In the genomic region with DNA sequence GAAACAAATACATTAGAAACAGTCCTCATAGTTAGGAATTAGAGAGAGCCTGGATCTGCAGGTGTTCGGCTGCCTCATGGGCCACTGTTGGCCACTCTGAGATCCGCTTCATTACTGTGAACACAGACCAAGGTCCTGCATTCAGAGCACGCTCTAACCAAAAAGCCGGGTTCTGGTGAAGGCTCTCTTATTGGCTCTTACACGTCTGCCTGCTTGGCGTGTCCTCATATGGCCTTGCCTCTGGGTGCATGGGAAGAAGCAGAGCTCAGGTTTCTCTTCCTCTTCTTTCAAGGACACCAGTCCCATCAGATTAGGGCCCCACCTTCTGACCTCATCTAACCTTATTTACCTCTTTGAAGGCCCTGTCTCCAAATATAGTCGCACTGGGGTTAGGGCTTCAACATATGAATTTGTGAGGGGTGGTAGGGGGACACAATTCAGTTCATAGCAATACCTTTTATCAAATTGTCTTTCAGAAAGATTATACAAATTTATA, we compare ENCODE assay signal across 8 cellular contexts. TPM values are rescaled to one million over a fixed set of nuclear protein-coding genes. Genes with fewer than 3 reads are reported as not detected.
A peak's percentile ranks its signal among the peaks of the same experiment; 100 is the strongest.
DNase-seq lines count a peak whose midpoint lies in the region; ATAC-seq and TF ChIP-seq lines count a peak whose summit lies in the region.

No MANE protein-coding gene starts in this region.

- H3K9me3 ChIP-seq in right cardiac atrium (ENCODE audit: control insufficient read depth, low read length) (no peaks in the 10 kb centered on the region), smooth muscle cell (replicated peaks; ENCODE audit: low read depth) (no peaks in the 10 kb centered on the region), hepatocyte (ENCODE audit: low read depth) (no peaks in the 10 kb centered on the region)

- H4K20me1 ChIP-seq in smooth muscle cell (ENCODE audit: low read depth) (no peaks in the 10 kb centered on the region), hepatocyte (ENCODE audit: insufficient read depth, poor library complexity, severe bottlenecking) (no peaks in the 10 kb centered on the region)

- WGBS in right cardiac atrium: 55% methylated on average over 7 of the region's 7 CpGs
- 42% methylated on average over 7 of the region's 7 CpGs for WGBS in smooth muscle cell (ENCODE audit: low lambda C conversion rate)
- WGBS in hepatocyte (ENCODE audit: low lambda C conversion rate, missing lambda C conversion rate): 57% methylated on average over 7 of the region's 7 CpGs

- no peaks in the 10 kb centered on the region for H3K36me3 ChIP-seq in smooth muscle cell (ENCODE audit: low read depth)
- no peaks in the 10 kb centered on the region for H3K36me3 ChIP-seq in hepatocyte (replicated peaks; ENCODE audit: insufficient read depth, low read depth)

- no peaks in the 10 kb centered on the region for H3K9me2 ChIP-seq in hepatocyte (replicated peaks; ENCODE audit: insufficient read depth)

- ATAC-seq in HG02981 (IDR thresholded peaks at IDR 0.05; ENCODE audit: unreplicated experiment) (peak; percentile 95), right cardiac atrium (peak; percentile 26 to 74)

- no peak overlapping the region for H3K4me2 ChIP-seq in smooth muscle cell
- H3K4me2 ChIP-seq in hepatocyte: no peak overlapping the region

- H3K27me3 ChIP-seq in right cardiac atrium (ENCODE audit: control insufficient read depth, insufficient read depth) (no peaks in the 10 kb centered on the region), smooth muscle cell (ENCODE audit: low read depth) (no peaks in the 10 kb centered on the region), hepatocyte (no peaks in the 10 kb centered on the region)

- H3K4me3 ChIP-seq in right cardiac atrium (ENCODE audit: low read length): no peak overlapping the region
- H3K4me3 ChIP-seq in smooth muscle cell: no peak overlapping the region
- H3K4me3 ChIP-seq in hepatocyte: no peak overlapping the region

- intact Hi-C loops in right cardiac atrium (cut with DNase I): no loop called here

- TF ChIP-seq CTCF in smooth muscle cell (IDR thresholded peaks at IDR 0.05; ENCODE audit: borderline replicate concordance, insufficient read depth, poor library complexity, severe bottlenecking) (no peak), hepatocyte (IDR thresholded peaks at IDR 0.05; ENCODE audit: poor library complexity) (no peak)

- DNase-seq in SHP77 (lab: John Stamatoyannopoulos, UW): peak; percentile 25 to 41
- DNase-seq in SHP77 treated with DMSO at 0.1 percent for 48 hours (lab: John Stamatoyannopoulos, UW): no peak
- peak; percentile 28 for DNase-seq in NCI-H2227 treated with DMSO at 0.1 percent for 48 hours (lab: John Stamatoyannopoulos, UW)
- peak in 1 of 3 donors; percentile 62 for DNase-seq in right cardiac atrium
- no peak for DNase-seq in smooth muscle cell (lab: John Stamatoyannopoulos, UW; ENCODE audit: unreplicated experiment)
- no peak for DNase-seq in hepatocyte (ENCODE audit: low spot score)
- DNase-seq in activated naive CD4-positive, alpha-beta T cell (lab: John Stamatoyannopoulos, UW): no peak

- H3K79me2 ChIP-seq in smooth muscle cell (ENCODE audit: low read depth) (no peaks in the 10 kb centered on the region), hepatocyte (no peaks in the 10 kb centered on the region)

- H2AFZ ChIP-seq in smooth muscle cell (ENCODE audit: low read depth): no peak overlapping the region
- no peak overlapping the region for H2AFZ ChIP-seq in hepatocyte

- H3K27ac ChIP-seq in right cardiac atrium (ENCODE audit: low read length): no peak overlapping the region
- H3K27ac ChIP-seq in smooth muscle cell (ENCODE audit: low read depth): no peak overlapping the region
- H3K27ac ChIP-seq in hepatocyte: no peak overlapping the region

- H3F3A ChIP-seq in smooth muscle cell (ENCODE audit: low read depth): no peaks in the 10 kb centered on the region

- H3K9ac ChIP-seq in smooth muscle cell (ENCODE audit: low read depth): no peak overlapping the region

- H3K4me1 ChIP-seq in right cardiac atrium (ENCODE audit: control insufficient read depth, insufficient read depth, low read length) (peaks cover 2% of the 10 kb centered on the region), smooth muscle cell (ENCODE audit: low read depth) (no peaks in the 10 kb centered on the region), hepatocyte (ENCODE audit: insufficient read depth) (no peaks in the 10 kb centered on the region)

RNA-seq across cellular contexts. Expression of a gene that starts 37.1 kb away (rescaled TPM):
- total RNA-seq in right cardiac atrium: 10 to 100 TPM; 40.0 to 44.0 (median 42.8) TPM
- polyA plus RNA-seq in right cardiac atrium: 15.6 TPM
- total RNA-seq in smooth muscle cell: 37.2 and 39.8 TPM in 2 replicates
- polyA plus RNA-seq in smooth muscle cell: 24.2 and 26.1 TPM in 2 replicates
- 42.5 and 46.9 TPM in 2 replicates for total RNA-seq in hepatocyte
- polyA plus RNA-seq in hepatocyte: 23.8 and 33.1 TPM in 2 replicates

Comparison
In these comparisons a context has a peak if more than half of its experiments do, and no peak if none do; other contexts are left out.
1. DNase-seq: peak in SHP77 (2 of 2) and NCI-H2227 treated with DMSO at 0.1 percent for 48 hours (single experiment); none in SHP77 treated with DMSO at 0.1 percent for 48 hours (single experiment), smooth muscle cell (single experiment), hepatocyte (single experiment) and activated naive CD4-positive, alpha-beta T cell (0 of 4).